15 cellular contexts compared by ENCODE assay signal in genomic region chr14:73008501-73008900, GRCh38. TPM values are rescaled to one million over a fixed set of nuclear protein-coding genes. Genes with fewer than 3 reads are reported as not detected.
A peak's percentile ranks its signal among the peaks of the same experiment; 100 is the strongest.
DNase-seq lines count a peak whose midpoint lies in the region; ATAC-seq and TF ChIP-seq lines count a peak whose summit lies in the region.
"Had no signal": no experiment of that assay in that cellular context is flagged by ENCODE, and none has a peak within 500 bp of the region (broad histone marks: within the 10 kb centered on the region; RNA-seq: fewer than 3 reads in every experiment).

No MANE protein-coding gene starts in this region.

- TF ChIP-seq CTCF in cardiac muscle cell (IDR thresholded peaks at IDR 0.05; ENCODE audit: low read depth, low read length) (no peak), astrocyte of the spinal cord (IDR thresholded peaks at IDR 0.05; ENCODE audit: low read depth, low read length) (no peak), left lung (IDR thresholded peaks at IDR 0.05) (no peak), upper lobe of right lung (IDR thresholded peaks at IDR 0.05) (no peak), mucosa of descending colon (IDR thresholded peaks at IDR 0.05) (no peak)

- peaks cover 5% of the 10 kb centered on the region for H3K4me1 ChIP-seq in cardiac muscle cell (ENCODE audit: low read depth)
- H3K4me1 ChIP-seq in left lung = peaks cover 0 to 5% of the 10 kb centered on the region in 2 donors
- no peaks in the 10 kb centered on the region for H3K4me1 ChIP-seq in upper lobe of right lung
- no peaks in the 10 kb centered on the region for H3K4me1 ChIP-seq in mucosa of descending colon (ENCODE audit: low read depth)
- H3K4me1 ChIP-seq: A549 had no signal

- intact Hi-C loops in Right ventricle myocardium inferior (cut with DNase I) = no loop called here
- intact Hi-C loops in left lung (cut with DNase I) = no loop called here
- intact Hi-C loops in upper lobe of right lung (cut with DNase I) = no loop called here
- intact Hi-C loops in mucosa of descending colon (cut with DNase I, micrococcal nuclease) = no loop called here

- no peaks in the 10 kb centered on the region for H3K36me3 ChIP-seq in cardiac muscle cell
- peaks cover 0 to 67% of the 10 kb centered on the region in 2 donors for H3K36me3 ChIP-seq in left lung
- H3K36me3 ChIP-seq in upper lobe of right lung = peaks cover 26% of the 10 kb centered on the region
- H3K36me3 ChIP-seq in mucosa of descending colon (ENCODE audit: low read depth) = no peaks in the 10 kb centered on the region

- H3K4me3 ChIP-seq in cardiac muscle cell = no peak overlapping the region
- no peak overlapping the region for H3K4me3 ChIP-seq in astrocyte of the spinal cord (ENCODE audit: low read depth, low read length)
- no peak overlapping the region for H3K4me3 ChIP-seq in left lung
- no peak overlapping the region for H3K4me3 ChIP-seq in upper lobe of right lung
- no peak overlapping the region for H3K4me3 ChIP-seq in mucosa of descending colon
- H3K4me3 ChIP-seq: A549, skin epidermis had no signal

- H3K27me3 ChIP-seq in cardiac muscle cell (no peaks in the 10 kb centered on the region), left lung (no peaks in the 10 kb centered on the region), upper lobe of right lung (no peaks in the 10 kb centered on the region)

- DNase-seq in cardiac muscle cell (ENCODE audit: low read depth in 1 of 2, low spot score in 1 of 2) (peak in 1 of 2 donors; percentile 34), Right ventricle myocardium inferior (ENCODE audit: missing footprints) (no peak), astrocyte of the spinal cord (ENCODE audit: low read depth, low spot score) (peak; percentile 71), left lung (no peak), upper lobe of right lung (no peak), mucosa of descending colon (no peak)
- DNase-seq in activated naive CD4-positive, alpha-beta T cell treated with anti-CD3 and anti-CD28 coated beads, Interleukin-2, amount 50 U/mL, for 16 hours = no peak
- no peak for DNase-seq in stimulated activated naive CD8-positive, alpha-beta T cell treated with anti-CD3 and anti-CD28 coated beads, Interleukin-15, Interleukin-2, amounts not matched to agents 100 U/mL and 50 U/mL, for 24 hours
- DNase-seq: activated CD4-positive, CD25-positive, alpha-beta regulatory T cell; activated naive CD8-positive, alpha-beta T cell treated with anti-CD3 and anti-CD28 coated beads, Interleukin-2, amount 10 ng/mL, durations not matched to agents 7 days and 5 days; GOT3; MM.1S; nephron progenitor cell had no signal

- H3K9me3 ChIP-seq in cardiac muscle cell (ENCODE audit: low read depth) = no peaks in the 10 kb centered on the region
- no peaks in the 10 kb centered on the region for H3K9me3 ChIP-seq in left lung
- no peaks in the 10 kb centered on the region for H3K9me3 ChIP-seq in upper lobe of right lung
- no peaks in the 10 kb centered on the region for H3K9me3 ChIP-seq in mucosa of descending colon
- H3K9me3 ChIP-seq: A549 had no signal

- in situ Hi-C loops in astrocyte of the spinal cord (cut with HindIII; ENCODE audit: low sequenced_read_pairs) = no loop called here

- H3K27ac ChIP-seq in cardiac muscle cell = peak overlapping the region; percentile 60
- peak overlapping the region in 1 of 2 donors; percentile 33 for H3K27ac ChIP-seq in left lung
- peak overlapping the region; percentile 42 for H3K27ac ChIP-seq in upper lobe of right lung

- no peak for ATAC-seq in Right ventricle myocardium inferior
- ATAC-seq in left lung = peak; percentile 24
- ATAC-seq in upper lobe of right lung = no peak
- no peak for ATAC-seq in mucosa of descending colon
- no peak for ATAC-seq in stimulated activated naive CD8-positive, alpha-beta T cell treated with anti-CD3 and anti-CD28 coated beads, Interleukin-15, Interleukin-2, amounts not matched to agents 100 U/mL and 50 U/mL, for 24 hours
- ATAC-seq: A549 had no signal

RNA-seq across cellular contexts. Expression of gene ZFYVE1, which starts 18.4 kb away (rescaled TPM):
- 16.6 and 18.2 TPM in 2 replicates for total RNA-seq in cardiac muscle cell
- 18.5 and 18.8 TPM in 2 replicates for polyA plus RNA-seq in cardiac muscle cell
- total RNA-seq in Right ventricle myocardium inferior = 14.1 TPM
- 10 to 100 TPM; 14.6 to 20.9 TPM for total RNA-seq in left lung
- total RNA-seq in upper lobe of right lung = 21.6 TPM
- total RNA-seq in mucosa of descending colon = 10 to 100 TPM; 15.5 to 26.0 (median 19.9) TPM

RNA-seq across cellular contexts. Expression of gene RBM25, which starts 49.8 kb away (rescaled TPM):
- total RNA-seq in cardiac muscle cell = 27.8 and 66.8 TPM in 2 replicates
- 65.6 and 86.4 TPM in 2 replicates for polyA plus RNA-seq in cardiac muscle cell
- total RNA-seq in Right ventricle myocardium inferior = 32.8 TPM
- total RNA-seq in left lung = 10 to 100 TPM; 52.7 to 65.7 TPM
- total RNA-seq in upper lobe of right lung = 70.1 TPM
- 10 to 100 TPM; 66.0 to 68.7 (median 66.2) TPM for total RNA-seq in mucosa of descending colon
